In genomic region chr7:27143022-27143949, GRCh38 we compare ENCODE assay signal across 8 cellular contexts. TPM values are rescaled to one million over a fixed set of nuclear protein-coding genes. Genes with fewer than 3 reads are reported as not detected.
A peak's percentile ranks its signal among the peaks of the same experiment; 100 is the strongest.
DNase-seq lines count a peak whose midpoint lies in the region; ATAC-seq and TF ChIP-seq lines count a peak whose summit lies in the region.

HOXA5 (minus strand) TSS chr7:27143681; CDS start chr7:27143607, 74 bp downstream.

- H3K27me3 Mint-ChIP-seq in Caco-2 (ENCODE audit: insufficient read depth, unreplicated experiment), result no peaks in the 10 kb centered on the region
- peaks cover 74% of the 10 kb centered on the region for H3K27me3 Mint-ChIP-seq in stimulated activated memory B cell treated with anti-CD40 and anti-IgM and Interleukin-4, amounts not matched to agents 10 μg/mL and 1 μg/mL and 100 μg/mL, for 72 hours
- peaks cover 23% of the 10 kb centered on the region for H3K27me3 Mint-ChIP-seq in T-helper 2 cell treated with Interferon-gamma antibody and Interleukin-4, amounts not matched to agents 5 μg/mL and 100 μg/mL, for 36 hours (ENCODE audit: low read depth)

- peak within 1 kb of the TSS; percentile 13 for H3K27ac Mint-ChIP-seq in Caco-2 (ENCODE audit: unreplicated experiment)
- no peak within 1 kb of the TSS for H3K27ac Mint-ChIP-seq in stimulated activated memory B cell treated with anti-CD40 and anti-IgM and Interleukin-4, amounts not matched to agents 10 μg/mL and 1 μg/mL and 100 μg/mL, for 72 hours
- H3K27ac Mint-ChIP-seq in T-helper 2 cell treated with Interferon-gamma antibody and Interleukin-4, amounts not matched to agents 5 μg/mL and 100 μg/mL, for 36 hours, result no peak within 1 kb of the TSS

- DNase-seq in Caco-2 (peak; percentile 79 to 81), Kasumi-1 (lab: John Stamatoyannopoulos, UW) (peak; percentile 100), astrocyte of the hippocampus (ENCODE audit: low read depth, low spot score) (peak; percentile 36), kidney epithelial cell (ENCODE audit: low read depth) (peak; percentile 91), NCI-H2081 treated with DMSO at 0.1 percent for 48 hours (lab: John Stamatoyannopoulos, UW) (no peak)
- DNase-seq in T-helper 2 cell treated with Interferon-gamma antibody and Interleukin-4, amounts not matched to agents 5 μg/mL and 100 μg/mL, for 36 hours (ENCODE audit: low spot score), result no peak

- H3K4me3 ChIP-seq in Caco-2 (ENCODE audit: low read depth, low read length) (peak within 1 kb of the TSS; percentile 57), kidney epithelial cell (ENCODE audit: low read depth, low read length) (peak within 1 kb of the TSS; percentile 72)

- no peaks in the 10 kb centered on the region for H3K4me1 Mint-ChIP-seq in Caco-2 (ENCODE audit: low read depth, unreplicated experiment)
- peaks cover 13% of the 10 kb centered on the region for H3K4me1 Mint-ChIP-seq in stimulated activated memory B cell treated with anti-CD40 and anti-IgM and Interleukin-4, amounts not matched to agents 10 μg/mL and 1 μg/mL and 100 μg/mL, for 72 hours
- no peaks in the 10 kb centered on the region for H3K4me1 Mint-ChIP-seq in T-helper 2 cell treated with Interferon-gamma antibody and Interleukin-4, amounts not matched to agents 5 μg/mL and 100 μg/mL, for 36 hours (ENCODE audit: low read depth)

- CTCF ChIA-PET in Caco-2 (lab: Charles Lee), result interaction anchor here (0.6 to 1.5 kb wide), 7 partner anchors 28 to 774 kb away, joined by 3 to 4 read pairs (median 3); partner anchors contain the start of gene SKAP2

- H3K9me3 Mint-ChIP-seq in Caco-2 (ENCODE audit: unreplicated experiment), result no peaks in the 10 kb centered on the region
- H3K9me3 Mint-ChIP-seq in stimulated activated memory B cell treated with anti-CD40 and anti-IgM and Interleukin-4, amounts not matched to agents 10 μg/mL and 1 μg/mL and 100 μg/mL, for 72 hours, result no peaks in the 10 kb centered on the region
- no peaks in the 10 kb centered on the region for H3K9me3 Mint-ChIP-seq in T-helper 2 cell treated with Interferon-gamma antibody and Interleukin-4, amounts not matched to agents 5 μg/mL and 100 μg/mL, for 36 hours

- BruUV-seq in Caco-2 (replicated peaks; lab: Mats Ljungman, UMichigan), result no TSS peak

- POLR2A ChIA-PET in Caco-2 (lab: Charles Lee), result interaction anchor here (0.6 to 1.1 kb wide), 2 partner anchors 21 to 281 kb away, joined by 3 to 5 read pairs; no protein-coding TSS in a partner anchor

- peaks cover 11% of the 10 kb centered on the region for H3K36me3 Mint-ChIP-seq in Caco-2 (ENCODE audit: insufficient read depth, unreplicated experiment)
- H3K36me3 Mint-ChIP-seq in stimulated activated memory B cell treated with anti-CD40 and anti-IgM and Interleukin-4, amounts not matched to agents 10 μg/mL and 1 μg/mL and 100 μg/mL, for 72 hours, result no peaks in the 10 kb centered on the region
- no peaks in the 10 kb centered on the region for H3K36me3 Mint-ChIP-seq in T-helper 2 cell treated with Interferon-gamma antibody and Interleukin-4, amounts not matched to agents 5 μg/mL and 100 μg/mL, for 36 hours (ENCODE audit: low read depth)

- H3K36me3 ChIP-seq in Caco-2 (ENCODE audit: control insufficient read depth, insufficient read depth, low read length) (no peaks in the 10 kb centered on the region; the same call in 1 of the 2 replicates), kidney epithelial cell (ENCODE audit: control insufficient read depth, insufficient read depth, low read length) (peaks cover 3% of the 10 kb centered on the region)

- TF ChIP-seq CTCF in Caco-2 (IDR thresholded peaks at IDR 0.05; ENCODE audit: insufficient read depth in 1 of 2, low read depth in 1 of 2, low read length in 1 of 2, severe bottlenecking in 1 of 2, unreplicated experiment in 1 of 2) (peak; percentile 60 to 68), kidney epithelial cell (IDR thresholded peaks at IDR 0.05; ENCODE audit: insufficient read depth, low read length, poor library complexity, severe bottlenecking) (no peak)

- no peak for ATAC-seq in stimulated activated memory B cell treated with anti-CD40 and anti-IgM and Interleukin-4, amounts not matched to agents 10 μg/mL and 1 μg/mL and 100 μg/mL, for 72 hours
- no peak for ATAC-seq in GM18858 (IDR thresholded peaks at IDR 0.05; ENCODE audit: unreplicated experiment)

- peak within 1 kb of the TSS; percentile 78 for H3K4me3 Mint-ChIP-seq in Caco-2 (ENCODE audit: unreplicated experiment)
- peak within 1 kb of the TSS; percentile 58 for H3K4me3 Mint-ChIP-seq in stimulated activated memory B cell treated with anti-CD40 and anti-IgM and Interleukin-4, amounts not matched to agents 10 μg/mL and 1 μg/mL and 100 μg/mL, for 72 hours
- H3K4me3 Mint-ChIP-seq in T-helper 2 cell treated with Interferon-gamma antibody and Interleukin-4, amounts not matched to agents 5 μg/mL and 100 μg/mL, for 36 hours, result no peak within 1 kb of the TSS

- intact Hi-C loops in Caco-2 (cut with micrococcal nuclease; ENCODE audit: unreplicated experiment), result no loop called here

- peaks cover 9% of the 10 kb centered on the region for H3K4me1 ChIP-seq in Caco-2

- H3K9me3 ChIP-seq in Caco-2, result no peaks in the 10 kb centered on the region

- H3K27me3 ChIP-seq in Caco-2 (replicated peaks; ENCODE audit: control insufficient read depth, insufficient read depth, low read length) (no peaks in the 10 kb centered on the region), kidney epithelial cell (ENCODE audit: control insufficient read depth, insufficient read depth, low read length) (peaks cover 2% of the 10 kb centered on the region)

RNA-seq across cellular contexts. Expression of gene HOXA5, which starts in this region (rescaled TPM):
- total RNA-seq in Caco-2 (2022) (4.3 and 4.9 TPM in 2 replicates), kidney epithelial cell (18.8 and 19.1 TPM in 2 replicates)

Comparison
In these comparisons a context has a peak if more than half of its experiments do, and no peak if none do; other contexts are left out.
1. DNase-seq: peak in Caco-2 (2 of 2), Kasumi-1 (2 of 2), astrocyte of the hippocampus (single experiment) and kidney epithelial cell (single experiment); none in T-helper 2 cell treated with Interferon-gamma antibody and Interleukin-4, amounts not matched to agents 5 μg/mL and 100 μg/mL, for 36 hours (single experiment) and NCI-H2081 treated with DMSO at 0.1 percent for 48 hours (single experiment).